In the genomic region with DNA sequence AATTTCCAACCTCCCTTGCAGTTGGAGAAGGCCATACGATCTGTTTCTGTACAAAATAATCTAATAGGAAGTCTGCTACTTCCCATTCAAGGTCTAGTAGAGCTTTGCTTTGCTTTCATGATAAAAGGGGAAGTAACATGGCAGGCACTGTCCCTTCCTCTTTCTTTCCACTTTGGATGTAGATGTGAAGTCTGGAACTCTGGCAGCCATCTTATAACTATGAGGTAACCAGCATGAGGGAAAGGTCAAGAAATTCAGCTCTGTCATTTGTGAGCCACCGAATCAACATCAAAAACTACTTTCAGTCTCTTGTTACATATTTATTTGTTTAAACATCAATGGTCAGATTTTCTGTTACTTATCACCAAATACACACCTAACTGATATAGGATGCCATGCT, we compare ENCODE assay signal across 31 cellular contexts.
"Had no signal": no experiment of that assay in that cellular context is flagged by ENCODE, and none has a peak within 500 bp of the region (broad histone marks: within the 10 kb centered on the region; RNA-seq: fewer than 3 reads in every experiment).

No MANE protein-coding gene starts in this region.

- H3K9me3 Mint-ChIP-seq: activated CD4-positive, alpha-beta T cell treated with anti-CD3 and anti-CD28 coated beads, Interleukin-2, amount 10 ng/mL, durations not matched to agents 24 days and 14 days; activated T-cell treated with anti-CD3 and anti-CD28 coated beads, Interleukin-2, amount 50 U/mL, for 72 hours; activated T-helper 17 cell treated with anti-CD3 and anti-CD28 coated beads, Interleukin-2, amount 50 U/mL, for 72 hours; T-helper 1 cell treated with Interleukin-12 subunit alpha and Interleukin-12 subunit beta and Interleukin-4 antibody, amounts not matched to agents 30 μg/mL and 1 μg/mL, for 36 hours; T-helper 2 cell treated with Interferon-gamma antibody and Interleukin-4, amounts not matched to agents 5 μg/mL and 100 μg/mL, for 36 hours had no signal

- DNase-seq: activated CD4-positive, alpha-beta T cell treated with anti-CD3 and anti-CD28 coated beads, Interleukin-2, amount 10 ng/mL, durations not matched to agents 24 days and 14 days; activated CD4-positive, alpha-beta T cell treated with anti-CD3 and anti-CD28 coated beads, Interleukin-2, amount 50 U/mL, for 4 hours; activated CD8-positive, alpha-beta T cell treated with anti-CD3 and anti-CD28 coated beads for 36 hours; activated effector memory CD4-positive, alpha-beta T cell treated with anti-CD3 and anti-CD28 coated beads, Interleukin-2, amount 50 U/mL, for 16 hours; activated naive CD4-positive, alpha-beta T cell; activated naive CD4-positive, alpha-beta T cell treated with anti-CD3 and anti-CD28 coated beads, Interleukin-2, amount 50 U/mL, for 16 hours; activated naive CD8-positive, alpha-beta T cell treated with anti-CD3 and anti-CD28 coated beads for 36 hours; activated T-cell treated with anti-CD3 and anti-CD28 coated beads, Interleukin-2, amount 50 U/mL, for 1 hour; activated T-cell treated with anti-CD3 and anti-CD28 coated beads, Interleukin-2, amount 50 U/mL, for 72 hours; amniotic stem cell; aorta; brain microvascular endothelial cell; central memory CD4-positive, alpha-beta T cell; NCI-H1105; NCI-H1417 treated with DMSO at 0.1 percent for 48 hours; NCI-H2029; NCI-H345; NCI-H510A; NCI-H526; NCI-H748 treated with DMSO at 0.1 percent for 48 hours; NK-92 treated with Interleukin-12 subunit alpha and Interleukin-12 subunit beta, amount 100 ng/mL, for 24 hours; PC-3; Peyer's patch; RPMI8226; SHP77 treated with DMSO at 0.1 percent for 48 hours; SK-N-SH had no signal

- H3K9me3 ChIP-seq: Peyer's patch, SJSA1, SK-N-SH had no signal

- H3K27me3 Mint-ChIP-seq: activated naive CD8-positive, alpha-beta T cell treated with anti-CD3 and anti-CD28 coated beads for 36 hours had no signal

- H3K27ac ChIP-seq: brain microvascular endothelial cell, KMS-11, Peyer's patch, SJSA1 had no signal

- ATAC-seq: activated CD8-positive, alpha-beta T cell treated with anti-CD3 and anti-CD28 coated beads for 36 hours; activated T-cell treated with anti-CD3 and anti-CD28 coated beads, Interleukin-2, amount 50 U/mL, for 72 hours; activated T-helper 17 cell treated with anti-CD3 and anti-CD28 coated beads, Interleukin-2, amount 50 U/mL, for 72 hours; PC-3 had no signal

- H3K27me3 ChIP-seq: brain microvascular endothelial cell, Peyer's patch, SJSA1 had no signal

- H3K36me3 Mint-ChIP-seq: activated naive CD8-positive, alpha-beta T cell treated with anti-CD3 and anti-CD28 coated beads for 36 hours had no signal

- H3K4me1 Mint-ChIP-seq: activated CD4-positive, alpha-beta T cell treated with anti-CD3 and anti-CD28 coated beads, Interleukin-2, amount 10 ng/mL, durations not matched to agents 24 days and 14 days; activated naive CD8-positive, alpha-beta T cell treated with anti-CD3 and anti-CD28 coated beads for 36 hours; activated T-helper 17 cell treated with anti-CD3 and anti-CD28 coated beads, Interleukin-2, amount 50 U/mL, for 72 hours had no signal

- H3K4me3 Mint-ChIP-seq: activated CD4-positive, alpha-beta T cell treated with anti-CD3 and anti-CD28 coated beads, Interleukin-2, amount 10 ng/mL, durations not matched to agents 24 days and 14 days; activated CD8-positive, alpha-beta T cell treated with anti-CD3 and anti-CD28 coated beads for 36 hours; activated naive CD8-positive, alpha-beta T cell treated with anti-CD3 and anti-CD28 coated beads for 36 hours; activated T-cell treated with anti-CD3 and anti-CD28 coated beads, Interleukin-2, amount 50 U/mL, for 72 hours; activated T-helper 17 cell treated with anti-CD3 and anti-CD28 coated beads, Interleukin-2, amount 50 U/mL, for 72 hours; T-helper 1 cell treated with Interleukin-12 subunit alpha and Interleukin-12 subunit beta and Interleukin-4 antibody, amounts not matched to agents 30 μg/mL and 1 μg/mL, for 36 hours; T-helper 2 cell treated with Interferon-gamma antibody and Interleukin-4, amounts not matched to agents 5 μg/mL and 100 μg/mL, for 36 hours had no signal

- H3K27ac Mint-ChIP-seq: activated CD4-positive, alpha-beta T cell treated with anti-CD3 and anti-CD28 coated beads, Interleukin-2, amount 10 ng/mL, durations not matched to agents 24 days and 14 days; activated CD8-positive, alpha-beta T cell treated with anti-CD3 and anti-CD28 coated beads for 36 hours; activated naive CD8-positive, alpha-beta T cell treated with anti-CD3 and anti-CD28 coated beads for 36 hours; activated T-cell treated with anti-CD3 and anti-CD28 coated beads, Interleukin-2, amount 50 U/mL, for 72 hours; activated T-helper 17 cell treated with anti-CD3 and anti-CD28 coated beads, Interleukin-2, amount 50 U/mL, for 72 hours; T-helper 1 cell treated with Interleukin-12 subunit alpha and Interleukin-12 subunit beta and Interleukin-4 antibody, amounts not matched to agents 30 μg/mL and 1 μg/mL, for 36 hours; T-helper 2 cell treated with Interferon-gamma antibody and Interleukin-4, amounts not matched to agents 5 μg/mL and 100 μg/mL, for 36 hours had no signal
